37 cellular contexts compared by ENCODE assay signal in the genomic region with DNA sequence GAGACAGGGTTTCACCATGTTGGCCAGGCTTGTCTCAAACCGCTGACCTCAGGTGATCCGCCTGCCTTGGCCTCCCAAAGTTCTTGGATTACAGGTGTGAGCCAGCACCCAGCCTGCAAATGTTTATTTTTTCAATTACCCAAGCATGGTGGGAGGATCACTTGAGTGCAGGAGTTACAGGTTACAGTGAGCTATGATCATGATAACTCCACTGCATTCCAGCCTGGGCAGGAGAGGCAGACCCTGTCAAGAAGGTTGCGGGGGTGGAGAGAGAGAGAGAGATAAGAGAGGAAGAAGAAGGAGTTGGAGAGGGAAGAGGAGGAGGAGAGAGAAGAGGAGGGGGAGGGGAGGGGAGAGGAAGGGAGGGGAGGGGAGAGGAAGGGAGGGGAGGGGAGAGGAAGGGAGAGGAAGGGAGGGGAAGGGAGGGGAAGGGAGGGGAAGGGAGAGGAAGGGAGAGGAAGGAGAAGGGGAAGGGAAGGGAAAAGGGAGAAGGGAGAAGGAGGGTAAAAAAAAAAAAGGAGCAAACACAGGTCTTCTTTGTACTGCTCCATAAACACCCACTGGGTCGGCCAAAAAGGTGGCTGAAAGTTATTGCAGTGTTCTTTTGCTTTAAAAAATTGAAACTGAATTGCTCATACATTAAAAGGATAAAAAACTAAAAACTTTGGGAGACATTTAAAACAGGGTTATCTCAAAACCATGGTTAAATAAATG. TPM values are rescaled to one million over a fixed set of nuclear protein-coding genes. Genes with fewer than 3 reads are reported as not detected.
"Had no signal": no experiment of that assay in that cellular context is flagged by ENCODE, and none has a peak within 500 bp of the region (broad histone marks: within the 10 kb centered on the region; RNA-seq: fewer than 3 reads in every experiment).

No MANE protein-coding gene starts in this region.

- H3K4me3 ChIP-seq: psoas muscle, skin epidermis, smooth muscle cell, spleen, suprapubic skin, testis, tibial artery, transverse colon, upper lobe of right lung, uterus had no signal

- H3K4me1 ChIP-seq: parathyroid adenoma, psoas muscle, spleen, suprapubic skin, testis, tibial artery, transverse colon, upper lobe of right lung, uterus had no signal

- H3K9ac ChIP-seq: parathyroid adenoma had no signal

- H3K79me2 ChIP-seq: parathyroid adenoma had no signal

- H3K4me3 Mint-ChIP-seq: naive B cell; naive thymus-derived CD8-positive, alpha-beta T cell; natural killer cell treated with Interleukin-12 subunit alpha and Interleukin-12 subunit beta and Interleukin-15 and Interleukin-18, amount 100 ng/mL, for 72 hours; nephron progenitor cell; neural crest cell; stimulated activated memory B cell treated with anti-CD40 and anti-IgM and Interleukin-4, amounts not matched to agents 10 μg/mL and 1 μg/mL and 100 μg/mL, for 72 hours; stimulated activated naive CD8-positive, alpha-beta T cell treated with anti-CD3 and anti-CD28 coated beads, Interleukin-15, Interleukin-2, amounts not matched to agents 100 ng/mL and 50 ng/mL, for 24 hours; type B pancreatic cell had no signal

- H3K9me3 Mint-ChIP-seq: natural killer cell treated with Interleukin-12 subunit alpha and Interleukin-12 subunit beta and Interleukin-15 and Interleukin-18, amount 100 ng/mL, for 72 hours; stimulated activated memory B cell treated with anti-CD40 and anti-IgM and Interleukin-4, amounts not matched to agents 10 μg/mL and 1 μg/mL and 100 μg/mL, for 72 hours; stimulated activated naive CD8-positive, alpha-beta T cell treated with anti-CD3 and anti-CD28 coated beads, Interleukin-15, Interleukin-2, amounts not matched to agents 100 ng/mL and 50 ng/mL, for 24 hours had no signal

- H3K4me2 ChIP-seq: smooth muscle cell had no signal

- H3K27ac Mint-ChIP-seq: naive B cell; naive thymus-derived CD8-positive, alpha-beta T cell; natural killer cell treated with Interleukin-12 subunit alpha and Interleukin-12 subunit beta and Interleukin-15 and Interleukin-18, amount 100 ng/mL, for 72 hours; nephron progenitor cell; progenitor cell of endocrine pancreas; stimulated activated memory B cell treated with anti-CD40 and anti-IgM and Interleukin-4, amounts not matched to agents 10 μg/mL and 1 μg/mL and 100 μg/mL, for 72 hours; stimulated activated naive CD8-positive, alpha-beta T cell treated with anti-CD3 and anti-CD28 coated beads, Interleukin-15, Interleukin-2, amounts not matched to agents 100 ng/mL and 50 ng/mL, for 24 hours; type B pancreatic cell had no signal

- DNase-seq: naive B cell; naive thymus-derived CD8-positive, alpha-beta T cell; nephron progenitor cell; nucleus accumbens; posterior cingulate gyrus; psoas muscle; right cardiac atrium; spleen; stimulated activated CD4-positive, alpha-beta T cell treated with anti-CD3 and anti-CD28 coated beads, Interleukin-12 subunit alpha, Interleukin-12 subunit beta, amount 100 ng/mL, for 4 hours; stimulated activated CD4-positive, alpha-beta T cell treated with anti-CD3 and anti-CD28 coated beads, Interleukin-1b, Interleukin-23, amount 100 ng/mL, for 48 hours; stimulated activated CD4-positive, alpha-beta T cell treated with anti-CD3 and anti-CD28 coated beads, Interleukin-4, amount 100 ng/mL, for 1 hour; stimulated activated CD4-positive, alpha-beta T cell treated with anti-CD3 and anti-CD28 coated beads, Interleukin-4, amount 100 ng/mL, for 4 hours; stimulated activated CD8-positive, alpha-beta memory T cell treated with anti-CD3 and anti-CD28 coated beads, Interleukin-4, amount 100 ng/mL, for 48 hours; stimulated activated naive CD4-positive, alpha-beta T cell treated with Interleukin-2 at 50 U/mL for 16 hours; substantia nigra; testis; tibial artery; transverse colon; upper lobe of right lung; uterus had no signal

- H3K27me3 Mint-ChIP-seq: progenitor cell of endocrine pancreas; stimulated activated naive CD8-positive, alpha-beta T cell treated with anti-CD3 and anti-CD28 coated beads, Interleukin-15, Interleukin-2, amounts not matched to agents 100 ng/mL and 50 ng/mL, for 24 hours; type B pancreatic cell had no signal

- H3K27ac ChIP-seq: neutrophil, parathyroid adenoma, psoas muscle, skin epidermis, spleen, suprapubic skin, testis, tibial artery, transverse colon, upper lobe of right lung, uterus had no signal

- H2AFZ ChIP-seq: parathyroid adenoma had no signal

- H3K9me3 ChIP-seq: neutrophil, psoas muscle, suprapubic skin, testis, tibial artery, transverse colon, upper lobe of right lung, uterus had no signal

- H3K36me3 Mint-ChIP-seq: natural killer cell treated with Interleukin-12 subunit alpha and Interleukin-12 subunit beta and Interleukin-15 and Interleukin-18, amount 100 ng/mL, for 72 hours; stimulated activated memory B cell treated with anti-CD40 and anti-IgM and Interleukin-4, amounts not matched to agents 10 μg/mL and 1 μg/mL and 100 μg/mL, for 72 hours; type B pancreatic cell had no signal

- H3K27me3 ChIP-seq: neutrophil, spleen, suprapubic skin, testis, tibial artery, transverse colon, upper lobe of right lung, uterus had no signal

- H3K36me3 ChIP-seq: neutrophil, spleen, suprapubic skin, tibial artery, transverse colon, upper lobe of right lung, uterus had no signal

- H3K4me1 Mint-ChIP-seq: naive B cell; naive thymus-derived CD8-positive, alpha-beta T cell; nephron progenitor cell; neural crest cell; stimulated activated memory B cell treated with anti-CD40 and anti-IgM and Interleukin-4, amounts not matched to agents 10 μg/mL and 1 μg/mL and 100 μg/mL, for 72 hours had no signal

- ATAC-seq: naive thymus-derived CD8-positive, alpha-beta T cell; natural killer cell treated with Interleukin-12 subunit alpha and Interleukin-12 subunit beta and Interleukin-15 and Interleukin-18, amount 100 ng/mL, for 72 hours; psoas muscle; right cardiac atrium; sciatic nerve; stimulated activated memory B cell treated with anti-CD40 and anti-IgM and Interleukin-4, amounts not matched to agents 10 μg/mL and 1 μg/mL and 100 μg/mL, for 72 hours; upper lobe of right lung had no signal

RNA-seq across cellular contexts. Expression of gene SLC9C2, which starts 5.8 kb away (rescaled TPM):
- total RNA-seq: naive thymus-derived CD8-positive, alpha-beta T cell; natural killer cell treated with Interleukin-12 subunit alpha and Interleukin-12 subunit beta and Interleukin-15 and Interleukin-18, amount 100 ng/mL, for 72 hours; osteocyte; progenitor cell of endocrine pancreas; psoas muscle; sciatic nerve; smooth muscle cell; suprapubic skin; transverse colon; urinary bladder had no signal
- polyA plus RNA-seq: naive thymus-derived CD8-positive, alpha-beta T cell; psoas muscle; urinary bladder had no signal

RNA-seq across cellular contexts. Expression of gene TEX50, which starts 26.5 kb away (rescaled TPM):
- total RNA-seq: naive thymus-derived CD8-positive, alpha-beta T cell; natural killer cell treated with Interleukin-12 subunit alpha and Interleukin-12 subunit beta and Interleukin-15 and Interleukin-18, amount 100 ng/mL, for 72 hours; neural crest cell; omental fat pad; osteocyte; progenitor cell of endocrine pancreas; psoas muscle; renal cortical epithelial cell; right cardiac atrium; sciatic nerve; spleen; suprapubic skin; transverse colon; upper lobe of right lung; urinary bladder; uterus had no signal
- polyA plus RNA-seq: naive thymus-derived CD8-positive, alpha-beta T cell; psoas muscle; right cardiac atrium; smooth muscle cell; spleen; thymus; urinary bladder had no signal
